Comparison of ENCODE assay signal across 8 cellular contexts in genomic region chr7:102288285-102288930, GRCh38. TPM values are rescaled to one million over a fixed set of nuclear protein-coding genes. Genes with fewer than 3 reads are reported as not detected.
DNase-seq lines count a peak whose midpoint lies in the region; ATAC-seq, FAIRE-seq and TF ChIP-seq lines count a peak whose summit lies in the region.

No MANE protein-coding gene starts in this region.

- H3K9me3 Mint-ChIP-seq in neural crest cell: no peaks in the 10 kb centered on the region

- 3% methylated on average over 10 of the region's 10 CpGs for WGBS in K562 (ENCODE audit: insufficient coverage, low coverage, missing lambda C conversion rate)

- H2AFZ ChIP-seq in K562 (ENCODE audit: low read depth, low read length): no peak overlapping the region

- peaks cover 10 to 50% of the 10 kb centered on the region in 2 experiments; a peak in 4 of 5 replicates for H3K4me1 ChIP-seq in K562 (replicated peaks in 1 of 2; ENCODE audit: control insufficient read depth in 2 of 2, insufficient read depth in 2 of 2, low read length in 2 of 2)

- TF ChIP-seq EP300 in K562 (IDR thresholded peaks at IDR 0.05; ENCODE audit: low read length): no peak

- TF ChIP-seq CTCF in D721Med (IDR thresholded peaks at IDR 0.05; ENCODE audit: insufficient read depth, missing control alignments): peak; percentile 31
- TF ChIP-seq CTCF in K562 (IDR thresholded peaks at IDR 0.05 in 2 of 3, conservative IDR thresholded peaks at IDR 0.05 in 1 of 3; ENCODE audit: insufficient read depth in 2 of 3, low read depth in 1 of 3, low read length in 3 of 3): peak in 2 of 3 experiments; percentile 26 to 35; a peak in 1 of 6 replicates
- TF ChIP-seq CTCF in neural crest cell (conservative IDR thresholded peaks at IDR 0.05): no peak

- H3K27ac ChIP-seq in K562 (ENCODE audit: extremely low read depth, low read depth, low read length): no peak overlapping the region

- H3K4me3 Mint-ChIP-seq in neural crest cell: peak overlapping the region; percentile 85

- DNase-seq in D721Med (ENCODE audit: insufficient read length, low spot score) (no peak), Kasumi-1 (lab: John Stamatoyannopoulos, UW) (peak; percentile 18 to 20), K562 (ENCODE audit: extremely low read depth in 1 of 4, low spot score in 3 of 4) (peak in 1 of 4 experiments; percentile 41), neural crest cell (ENCODE audit: low read depth, low spot score) (no peak), hippocampal formation (lab: John Stamatoyannopoulos, UW) (no peak), HEK293T (ENCODE audit: extremely low spot score) (no peak)

- no peak overlapping the region for H3K4me2 ChIP-seq in K562 (ENCODE audit: insufficient read depth, low read length)

- BruUV-seq in K562 (replicated peaks; lab: Mats Ljungman, UMichigan): no TSS peak

- POLR2A ChIA-PET in K562 (lab: Yijun Ruan, JAX) (interaction anchor here (0.6 to 1.0 kb wide), 3 partner anchors 9 to 967 kb away, joined by 3 to 5 read pairs (median 3); partner anchors contain the start of gene IFT22), HEK293T (lab: Yijun Ruan, JAX) (interaction anchor here (1.1 kb wide), 1 partner anchor 75 kb away, joined by 6 read pairs; no protein-coding TSS in a partner anchor)

- H3K9ac ChIP-seq in K562 (ENCODE audit: insufficient read depth in 1 of 2, low read depth in 2 of 2, low read length in 2 of 2): no peak overlapping the region

- no peaks in the 10 kb centered on the region for H3K36me3 ChIP-seq in K562 (ENCODE audit: control insufficient read depth, insufficient read depth, low read length)

- no peaks in the 10 kb centered on the region for H3K79me2 ChIP-seq in K562 (ENCODE audit: control insufficient read depth, insufficient read depth, low read length)

- H3K27me3 ChIP-seq in K562 (ENCODE audit: control insufficient read depth in 2 of 2, insufficient read depth in 2 of 2, low read length in 2 of 2): peaks cover 22 to 56% of the 10 kb centered on the region in 2 experiments; a peak in 4 of 5 replicates

- in situ Hi-C loops in K562 (cut with MboI): loop anchor here (5.0 kb wide), 1 partner anchor 34 kb away; no protein-coding TSS in a partner anchor

- no peak overlapping the region for H3K4me3 ChIP-seq in K562

- ATAC-seq in K562 (no peak), GM21360 (IDR thresholded peaks at IDR 0.05; ENCODE audit: unreplicated experiment) (no peak), HG03097 (IDR thresholded peaks at IDR 0.05; ENCODE audit: low FRiP score, unreplicated experiment) (no peak)

- FAIRE-seq in D721Med (lab: Jason Lieb, UNC) (no peak), K562 (lab: Jason Lieb, UNC) (peak; percentile 81)

- CTCF ChIA-PET in K562 (lab: Yijun Ruan, JAX; ENCODE audit: low intra/inter-chr PET ratio) (no interaction called here), HEK293T (lab: Yijun Ruan, JAX) (interaction anchor here (0.6 kb wide), 1 partner anchor 899 kb away, joined by 3 read pairs; no protein-coding TSS in a partner anchor)

- TF ChIP-seq RAD21 in K562 (CRISPR knock-in tag; conservative IDR thresholded peaks at IDR 0.05 in 1 of 2, IDR thresholded peaks at IDR 0.05 in 1 of 2): no peak

- H3K9me3 ChIP-seq in K562 (replicated peaks; ENCODE audit: control insufficient read depth, insufficient read depth, low read depth, low read length): no peaks in the 10 kb centered on the region

- no peaks in the 10 kb centered on the region for H3K27me3 Mint-ChIP-seq in neural crest cell (ENCODE audit: low read depth)

- H3K4me1 Mint-ChIP-seq in neural crest cell: peaks cover 22% of the 10 kb centered on the region

- intact Hi-C loops in K562 (cut with micrococcal nuclease): no loop called here

- H3K36me3 Mint-ChIP-seq in neural crest cell (ENCODE audit: low read depth): no peaks in the 10 kb centered on the region

- peaks cover 36% of the 10 kb centered on the region for H4K20me1 ChIP-seq in K562 (replicated peaks; ENCODE audit: control insufficient read depth, insufficient read depth, low read length)

- H3K27ac Mint-ChIP-seq in neural crest cell (ENCODE audit: unreplicated experiment): no peak overlapping the region

- no peak for TF ChIP-seq POLR2A in K562 (conservative IDR thresholded peaks at IDR 0.05)

- no peaks in the 10 kb centered on the region for H3K9me1 ChIP-seq in K562 (ENCODE audit: control insufficient read depth, insufficient read depth, low read length)

TF ChIP-seq in K562, 482 proteins besides CTCF, POLR2A, EP300 and RAD21:
- 0 out of 2 replicates have a peak, but pooled peaks have one; percentile 17 for TF ChIP-seq SPI1 (IDR thresholded peaks at IDR 0.05; ENCODE audit: borderline replicate concordance, low read depth, low read length)
- TF ChIP-seq ZBTB26 (CRISPR knock-in tag; IDR thresholded peaks at IDR 0.05): no peak

TF ChIP-seq in HEK293T, 16 proteins besides CTCF, POLR2A, EP300 and RAD21:
- no peak for TF ChIP-seq FOXK2 (IDR thresholded peaks at IDR 0.05)
- no peak for TF ChIP-seq ARNT (IDR thresholded peaks at IDR 0.05)
- TF ChIP-seq FOXA1 (IDR thresholded peaks at IDR 0.05): no peak
- no peak for TF ChIP-seq HDGF (IDR thresholded peaks at IDR 0.05; ENCODE audit: borderline replicate concordance)
- no peak for TF ChIP-seq LEF1 (IDR thresholded peaks at IDR 0.05; ENCODE audit: borderline replicate concordance)

RNA-seq across cellular contexts. Expression of gene SH2B2, which starts 1.7 kb away (rescaled TPM):
- total RNA-seq in K562 (2011; cell fraction: chromatin; rRNA removed; ENCODE audit: low replicate concordance): 0.72 TPM in 1 of 2 replicates, not detected in the other
- 0.66 and 1.0 TPM in 2 replicates for total RNA-seq in K562 (2011; cell fraction: nucleolus; rRNA removed)
- 0.22 and 0.31 TPM in 2 replicates for total RNA-seq in K562 (2011; cell fraction: nucleoplasm; rRNA removed)
- 0.68 TPM in 1 of 2 replicates, not detected in the other for total RNA-seq in K562 (2014; rRNA removed)
- total RNA-seq in K562 (2014; rRNA removed; fragmentation: Illumina TruSeq; extraction: Trizol): not detected in 2 replicates
- 0.08 TPM in 1 of 2 replicates, not detected in the other for total RNA-seq in K562 (2015; rRNA removed; fragmentation: Illumina TruSeq; extraction: Trizol)
- total RNA-seq in K562 (2021): 0.34 and 0.89 TPM in 2 replicates
- polyA plus RNA-seq in K562 (2011; rRNA removed): 0.03 and 0.07 TPM in 2 replicates
- 0.13 and 0.64 TPM in 2 replicates for polyA plus RNA-seq in K562 (2011; cell fraction: cytosol; rRNA removed)
- polyA plus RNA-seq in K562 (2011; cell fraction: nucleus; rRNA removed): 0.14 and 0.36 TPM in 2 replicates
- 0.14 and 0.46 TPM in 2 replicates for polyA plus RNA-seq in K562 (2012)
- polyA plus RNA-seq in K562 (2014; fragmentation: Illumina TruSeq; extraction: Trizol): 0.07 and 0.08 TPM in 2 replicates
- not detected for polyA plus RNA-seq in K562 (2014; fragmentation: Nextera tagmentation; extraction: Ambion mirVana)
- polyA plus RNA-seq in K562 (2014; rRNA removed): 0.07 and 0.12 TPM in 2 replicates
- 0.18 TPM in 1 of 2 replicates, not detected in the other for polyA minus RNA-seq in K562 (2011; rRNA and poly(A)+ RNA removed)
- 0.38 TPM in 1 of 2 replicates, not detected in the other for polyA minus RNA-seq in K562 (2011; cell fraction: cytosol; rRNA and poly(A)+ RNA removed)
- polyA minus RNA-seq in K562 (2011; cell fraction: nucleus; rRNA and poly(A)+ RNA removed): 0.22 and 0.40 TPM in 2 replicates
- total RNA-seq in neural crest cell: 13.3 and 16.4 TPM in 2 replicates

Comparison
In these comparisons a context has a peak if more than half of its experiments do, and no peak if none do; other contexts are left out.
1. DNase-seq: peak in Kasumi-1 (2 of 2); none in D721Med (single experiment), neural crest cell (single experiment), hippocampal formation (0 of 2) and HEK293T (single experiment).